ENCODE assay signal across 8 cellular contexts in the genomic region with DNA sequence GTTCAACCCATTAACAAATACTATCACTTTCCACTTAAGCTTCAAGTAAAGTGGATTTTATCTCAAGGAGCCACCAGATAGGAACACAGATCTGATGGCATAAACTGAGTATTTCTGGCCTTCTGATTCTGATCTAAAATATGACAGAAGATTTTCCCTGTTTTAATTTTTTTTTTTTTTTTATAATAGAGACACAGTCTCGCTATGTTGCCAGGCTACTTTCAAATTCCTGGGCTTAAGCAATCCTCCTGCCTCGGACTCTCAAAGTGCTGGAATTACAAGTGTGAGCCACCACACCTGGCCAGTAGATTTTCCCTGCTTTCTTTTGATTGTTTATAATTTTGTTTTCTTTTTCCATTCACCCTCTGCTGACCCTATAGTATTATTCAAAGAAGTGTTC.
"Had no signal": no experiment of that assay in that cellular context is flagged by ENCODE, and none has a peak within 500 bp of the region (broad histone marks: within the 10 kb centered on the region; RNA-seq: fewer than 3 reads in every experiment).

No MANE protein-coding gene starts in this region.

- H3K27ac ChIP-seq: GM23248 had no signal

- H2AFZ ChIP-seq: GM23248 had no signal

- H3K4me3 Mint-ChIP-seq: HFFc6 had no signal

- ATAC-seq: HCT116, K562 had no signal

- H3K4me1 ChIP-seq: HAP-1 had no signal

- H3K9ac ChIP-seq: GM23248 had no signal

- H3K36me3 ChIP-seq: HAP-1 had no signal

- H3K27ac Mint-ChIP-seq: HFFc6 had no signal

- H3K9me3 ChIP-seq: HAP-1 had no signal

- H3K9me3 Mint-ChIP-seq: HFFc6 had no signal

- H3K4me3 ChIP-seq: GM23248, HAP-1, K562 had no signal

- DNase-seq: GM23248, GOT3, H7, HFFc6, IMR-90 had no signal
